ENCODE assay signal across 1 cellular context in genomic region chr16:46895399-46896313, GRCh38.
TF ChIP-seq lines count a peak whose summit lies in the region.

No MANE protein-coding gene starts in this region.

TF ChIP-seq in HepG2, 621 proteins besides CTCF, POLR2A, EP300 and RAD21 (continued from another document and continues in another):
- TF ChIP-seq MXD4 (CRISPR knock-in tag; IDR thresholded peaks at IDR 0.05) (0 out of 2 replicates have a peak, but pooled peaks have one; percentile 68), HMGXB4 (CRISPR knock-in tag; IDR thresholded peaks at IDR 0.05; ENCODE audit: borderline replicate concordance in 1 of 2, low read depth in 1 of 2) (no peak; a peak in 1 of 4 replicates), GATAD1 (CRISPR knock-in tag; IDR thresholded peaks at IDR 0.05) (peak; percentile 72), SALL2 (CRISPR knock-in tag; IDR thresholded peaks at IDR 0.05) (no peak), ZFP1 (CRISPR knock-in tag; IDR thresholded peaks at IDR 0.05) (peak; percentile 87), ZNF629 (CRISPR knock-in tag; conservative IDR thresholded peaks at IDR 0.05) (peak; percentile 50; the same call in 1 of the 2 replicates), NFAT5 (CRISPR knock-in tag; IDR thresholded peaks at IDR 0.05) (no peak), ARID4A (CRISPR knock-in tag; IDR thresholded peaks at IDR 0.05; ENCODE audit: borderline replicate concordance) (peak; percentile 87; the same call in 1 of the 2 replicates), ZNF576 (CRISPR knock-in tag; IDR thresholded peaks at IDR 0.05) (no peak), ZNF3 (CRISPR knock-in tag; IDR thresholded peaks at IDR 0.05) (peak; percentile 95), RFX1 (IDR thresholded peaks at IDR 0.05) (no peak), ZNF503 (CRISPR knock-in tag; IDR thresholded peaks at IDR 0.05) (peak; percentile 97), ZNF589 (CRISPR knock-in tag; conservative IDR thresholded peaks at IDR 0.05) (0 out of 2 replicates have a peak, but pooled peaks have one; percentile 56), AKAP8 (CRISPR knock-in tag; IDR thresholded peaks at IDR 0.05) (peak; percentile 74; the same call in 1 of the 2 replicates), TERF1 (CRISPR knock-in tag; IDR thresholded peaks at IDR 0.05) (no peak), SOX6 (IDR thresholded peaks at IDR 0.05) (no peak), SOX6 (CRISPR knock-in tag; IDR thresholded peaks at IDR 0.05) (peak; percentile 97)
- TF ChIP-seq, protein P1, sequence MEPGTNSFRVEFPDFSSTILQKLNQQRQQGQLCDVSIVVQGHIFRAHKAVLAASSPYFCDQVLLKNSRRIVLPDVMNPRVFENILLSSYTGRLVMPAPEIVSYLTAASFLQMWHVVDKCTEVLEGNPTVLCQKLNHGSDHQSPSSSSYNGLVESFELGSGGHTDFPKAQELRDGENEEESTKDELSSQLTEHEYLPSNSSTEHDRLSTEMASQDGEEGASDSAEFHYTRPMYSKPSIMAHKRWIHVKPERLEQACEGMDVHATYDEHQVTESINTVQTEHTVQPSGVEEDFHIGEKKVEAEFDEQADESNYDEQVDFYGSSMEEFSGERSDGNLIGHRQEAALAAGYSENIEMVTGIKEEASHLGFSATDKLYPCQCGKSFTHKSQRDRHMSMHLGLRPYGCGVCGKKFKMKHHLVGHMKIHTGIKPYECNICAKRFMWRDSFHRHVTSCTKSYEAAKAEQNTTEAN (CRISPR knock-in tag; conservative IDR thresholded peaks at IDR 0.05), result peak; percentile 65
- TF ChIP-seq, protein P2, sequence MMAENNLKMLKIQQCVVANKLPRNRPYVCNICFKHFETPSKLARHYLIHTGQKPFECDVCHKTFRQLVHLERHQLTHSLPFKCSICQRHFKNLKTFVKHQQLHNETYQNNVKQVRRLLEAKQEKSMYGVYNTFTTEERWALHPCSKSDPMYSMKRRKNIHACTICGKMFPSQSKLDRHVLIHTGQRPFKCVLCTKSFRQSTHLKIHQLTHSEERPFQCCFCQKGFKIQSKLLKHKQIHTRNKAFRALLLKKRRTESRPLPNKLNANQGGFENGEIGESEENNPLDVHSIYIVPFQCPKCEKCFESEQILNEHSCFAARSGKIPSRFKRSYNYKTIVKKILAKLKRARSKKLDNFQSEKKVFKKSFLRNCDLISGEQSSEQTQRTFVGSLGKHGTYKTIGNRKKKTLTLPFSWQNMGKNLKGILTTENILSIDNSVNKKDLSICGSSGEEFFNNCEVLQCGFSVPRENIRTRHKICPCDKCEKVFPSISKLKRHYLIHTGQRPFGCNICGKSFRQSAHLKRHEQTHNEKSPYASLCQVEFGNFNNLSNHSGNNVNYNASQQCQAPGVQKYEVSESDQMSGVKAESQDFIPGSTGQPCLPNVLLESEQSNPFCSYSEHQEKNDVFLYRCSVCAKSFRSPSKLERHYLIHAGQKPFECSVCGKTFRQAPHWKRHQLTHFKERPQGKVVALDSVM (CRISPR knock-in tag; IDR thresholded peaks at IDR 0.05), result peak; percentile 97
- TF ChIP-seq, protein P3, sequence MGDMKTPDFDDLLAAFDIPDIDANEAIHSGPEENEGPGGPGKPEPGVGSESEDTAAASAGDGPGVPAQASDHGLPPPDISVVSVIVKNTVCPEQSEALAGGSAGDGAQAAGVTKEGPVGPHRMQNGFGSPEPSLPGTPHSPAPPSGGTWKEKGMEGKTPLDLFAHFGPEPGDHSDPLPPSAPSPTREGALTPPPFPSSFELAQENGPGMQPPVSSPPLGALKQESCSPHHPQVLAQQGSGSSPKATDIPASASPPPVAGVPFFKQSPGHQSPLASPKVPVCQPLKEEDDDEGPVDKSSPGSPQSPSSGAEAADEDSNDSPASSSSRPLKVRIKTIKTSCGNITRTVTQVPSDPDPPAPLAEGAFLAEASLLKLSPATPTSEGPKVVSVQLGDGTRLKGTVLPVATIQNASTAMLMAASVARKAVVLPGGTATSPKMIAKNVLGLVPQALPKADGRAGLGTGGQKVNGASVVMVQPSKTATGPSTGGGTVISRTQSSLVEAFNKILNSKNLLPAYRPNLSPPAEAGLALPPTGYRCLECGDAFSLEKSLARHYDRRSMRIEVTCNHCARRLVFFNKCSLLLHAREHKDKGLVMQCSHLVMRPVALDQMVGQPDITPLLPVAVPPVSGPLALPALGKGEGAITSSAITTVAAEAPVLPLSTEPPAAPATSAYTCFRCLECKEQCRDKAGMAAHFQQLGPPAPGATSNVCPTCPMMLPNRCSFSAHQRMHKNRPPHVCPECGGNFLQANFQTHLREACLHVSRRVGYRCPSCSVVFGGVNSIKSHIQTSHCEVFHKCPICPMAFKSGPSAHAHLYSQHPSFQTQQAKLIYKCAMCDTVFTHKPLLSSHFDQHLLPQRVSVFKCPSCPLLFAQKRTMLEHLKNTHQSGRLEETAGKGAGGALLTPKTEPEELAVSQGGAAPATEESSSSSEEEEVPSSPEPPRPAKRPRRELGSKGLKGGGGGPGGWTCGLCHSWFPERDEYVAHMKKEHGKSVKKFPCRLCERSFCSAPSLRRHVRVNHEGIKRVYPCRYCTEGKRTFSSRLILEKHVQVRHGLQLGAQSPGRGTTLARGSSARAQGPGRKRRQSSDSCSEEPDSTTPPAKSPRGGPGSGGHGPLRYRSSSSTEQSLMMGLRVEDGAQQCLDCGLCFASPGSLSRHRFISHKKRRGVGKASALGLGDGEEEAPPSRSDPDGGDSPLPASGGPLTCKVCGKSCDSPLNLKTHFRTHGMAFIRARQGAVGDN (CRISPR knock-in tag; IDR thresholded peaks at IDR 0.05), result peak; percentile 83
- TF ChIP-seq, protein P4, sequence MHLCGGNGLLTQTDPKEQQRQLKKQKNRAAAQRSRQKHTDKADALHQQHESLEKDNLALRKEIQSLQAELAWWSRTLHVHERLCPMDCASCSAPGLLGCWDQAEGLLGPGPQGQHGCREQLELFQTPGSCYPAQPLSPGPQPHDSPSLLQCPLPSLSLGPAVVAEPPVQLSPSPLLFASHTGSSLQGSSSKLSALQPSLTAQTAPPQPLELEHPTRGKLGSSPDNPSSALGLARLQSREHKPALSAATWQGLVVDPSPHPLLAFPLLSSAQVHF (CRISPR knock-in tag; IDR thresholded peaks at IDR 0.05), result no peak
- TF ChIP-seq, protein P5, sequence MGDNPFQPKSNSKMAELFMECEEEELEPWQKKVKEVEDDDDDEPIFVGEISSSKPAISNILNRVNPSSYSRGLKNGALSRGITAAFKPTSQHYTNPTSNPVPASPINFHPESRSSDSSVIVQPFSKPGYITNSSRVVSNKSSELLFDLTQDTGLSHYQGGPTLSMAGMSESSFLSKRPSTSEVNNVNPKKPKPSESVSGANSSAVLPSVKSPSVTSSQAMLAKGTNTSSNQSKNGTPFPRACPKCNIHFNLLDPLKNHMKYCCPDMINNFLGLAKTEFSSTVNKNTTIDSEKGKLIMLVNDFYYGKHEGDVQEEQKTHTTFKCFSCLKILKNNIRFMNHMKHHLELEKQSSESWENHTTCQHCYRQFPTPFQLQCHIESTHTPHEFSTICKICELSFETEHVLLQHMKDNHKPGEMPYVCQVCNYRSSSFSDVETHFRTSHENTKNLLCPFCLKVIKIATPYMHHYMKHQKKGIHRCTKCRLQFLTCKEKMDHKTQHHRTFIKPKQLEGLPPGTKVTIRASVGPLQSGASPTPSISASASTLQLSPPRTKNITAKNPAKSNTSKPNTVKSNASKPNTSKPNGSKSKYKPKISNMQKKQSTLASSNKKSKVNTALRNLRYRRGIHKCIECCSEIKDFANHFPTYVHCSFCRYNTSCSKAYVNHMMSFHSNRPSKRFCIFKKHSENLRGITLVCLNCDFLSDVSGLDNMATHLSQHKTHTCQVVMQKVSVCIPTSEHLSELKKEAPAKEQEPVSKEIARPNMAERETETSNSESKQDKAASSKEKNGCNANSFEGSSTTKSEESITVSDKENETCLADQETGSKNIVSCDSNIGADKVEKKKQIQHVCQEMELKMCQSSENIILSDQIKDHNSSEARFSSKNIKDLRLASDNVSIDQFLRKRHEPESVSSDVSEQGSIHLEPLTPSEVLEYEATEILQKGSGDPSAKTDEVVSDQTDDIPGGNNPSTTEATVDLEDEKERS (CRISPR knock-in tag; IDR thresholded peaks at IDR 0.05), result peak; percentile 99
